6 cellular contexts compared by ENCODE assay signal in genomic region chr20:34807944-34808465, GRCh38. TPM values are rescaled to one million over a fixed set of nuclear protein-coding genes. Genes with fewer than 3 reads are reported as not detected.
DNase-seq lines count a peak whose midpoint lies in the region; ATAC-seq, FAIRE-seq and TF ChIP-seq lines count a peak whose summit lies in the region.
"Not testable (repeated sequence)": the region's sequence is repeated elsewhere in the genome, so short reads cannot be mapped to it uniquely, and the experiment has no call there.

No MANE protein-coding gene starts in this region.

- not testable (repeated sequence) for H2AFZ ChIP-seq in HepG2 (ENCODE audit: low read length)

- not testable (repeated sequence) for TF ChIP-seq RAD21 in HepG2 (CRISPR knock-in tag; IDR thresholded peaks at IDR 0.05)

- not testable (repeated sequence) for H3K9me3 ChIP-seq in HEK293 (ENCODE audit: control insufficient read depth, insufficient read depth, low read depth, low read length); adrenal gland (replicated peaks in 1 of 3); HepG2 (ENCODE audit: low read length); thyroid gland

- H3K4me2 ChIP-seq in HepG2 (ENCODE audit: low read depth, low read length): not testable (repeated sequence)

- CTCF ChIA-PET in HEK293 (lab: Yijun Ruan, JAX): interaction anchor here (0.7 kb wide), 1 partner anchor 44 kb away, joined by 4 read pairs; no protein-coding TSS in a partner anchor
- CTCF ChIA-PET in HepG2 (lab: Yijun Ruan, JAX; ENCODE audit: low intra/inter-chr PET ratio, low total read pairs): not testable (repeated sequence)

- DNase-seq in NCI-H2171 (lab: John Stamatoyannopoulos, UW) (peak; percentile 5), adrenal gland (peak in 4 of 7 donors; percentile 28 to 58 (median 50)), cerebellar cortex (ENCODE audit: low spot score) (peak; percentile 24), thyroid gland (peak; percentile 59 to 67)
- not testable (repeated sequence) for DNase-seq in HepG2 (ENCODE audit: low spot score)

- intact Hi-C loops in adrenal gland (cut with DNase I); HepG2 (cut with micrococcal nuclease; ENCODE audit: unreplicated experiment); thyroid gland (cut with DNase I): not testable (repeated sequence)

- peaks cover 69% of the 10 kb centered on the region for H3K79me2 ChIP-seq in HepG2 (ENCODE audit: insufficient read depth, low read length)

- H3K9ac ChIP-seq in HepG2 (ENCODE audit: insufficient read depth, low read depth, low read length): not testable (repeated sequence)

- FAIRE-seq in HepG2 (lab: Jason Lieb, UNC): not testable (repeated sequence)

- TF ChIP-seq CTCF in HEK293 (tag by site-specific recombination; IDR thresholded peaks at IDR 0.05); adrenal gland (IDR thresholded peaks at IDR 0.05); HepG2 (CRISPR knock-in tag; IDR thresholded peaks at IDR 0.05); thyroid gland (IDR thresholded peaks at IDR 0.05): not testable (repeated sequence)

- POLR2A ChIA-PET in HEK293 (lab: Yijun Ruan, JAX): not testable (repeated sequence)
- POLR2A ChIA-PET in HepG2 (lab: Yijun Ruan, JAX): interaction anchor here (1.4 kb wide), 1 partner anchor 16 kb away, joined by 3 read pairs; no protein-coding TSS in a partner anchor

- not testable (repeated sequence) for ATAC-seq in HepG2

- H3K27ac ChIP-seq in HEK293 (ENCODE audit: extremely low read depth, low read depth, low read length); adrenal gland; HepG2 (ENCODE audit: extremely low read length, insufficient read depth, low read length); thyroid gland: not testable (repeated sequence)

- not testable (repeated sequence) for H3K27me3 ChIP-seq in adrenal gland; HepG2 (ENCODE audit: control insufficient read depth in 1 of 2, insufficient read depth in 2 of 2, low read length in 2 of 2); thyroid gland

- H3K4me1 ChIP-seq in HEK293 (ENCODE audit: control insufficient read depth, insufficient read depth, low read length): peaks cover 11% of the 10 kb centered on the region; the same call in 1 of the 2 replicates
- peaks cover 0 to 19% of the 10 kb centered on the region in 2 donors for H3K4me1 ChIP-seq in adrenal gland (replicated peaks in 1 of 2)
- peaks cover 22% of the 10 kb centered on the region for H3K4me1 ChIP-seq in HepG2 (ENCODE audit: insufficient read depth, low read length)
- H3K4me1 ChIP-seq in thyroid gland: peaks cover 5 to 17% of the 10 kb centered on the region in 2 donors

- not testable (repeated sequence) for H3K36me3 ChIP-seq in HEK293 (ENCODE audit: control insufficient read depth in 2 of 2, insufficient read depth in 1 of 2, low read length in 2 of 2); adrenal gland (replicated peaks in 1 of 2); HepG2 (replicated peaks in 1 of 2; ENCODE audit: control insufficient read depth in 1 of 2, insufficient read depth in 2 of 2, low read length in 2 of 2); thyroid gland

- not testable (repeated sequence) for H4K20me1 ChIP-seq in HepG2 (ENCODE audit: insufficient read depth, low read length)

- TF ChIP-seq EP300 in HepG2 (IDR thresholded peaks at IDR 0.05; ENCODE audit: low read depth in 2 of 2, low read length in 2 of 2); HepG2 (CRISPR knock-in tag; IDR thresholded peaks at IDR 0.05; ENCODE audit: borderline replicate concordance): not testable (repeated sequence)

- not testable (repeated sequence) for BruUV-seq in HepG2 (replicated peaks; lab: Mats Ljungman, UMichigan)

- not testable (repeated sequence) for H3K4me3 ChIP-seq in HEK293 (ENCODE audit: low read depth, low read length); adrenal gland; HepG2 (replicated peaks in 1 of 3; ENCODE audit: insufficient read depth in 1 of 3, low read depth in 2 of 3, low read length in 3 of 3); thyroid gland (replicated peaks in 1 of 3)

- in situ Hi-C loops in HepG2 (cut with HindIII; ENCODE audit: extremely low pct_ligation_motif_present, low pct_unique_long_range_greater_than_20kb): not testable (repeated sequence)

- TF ChIP-seq POLR2A in adrenal gland (IDR thresholded peaks at IDR 0.05); HepG2 (IDR thresholded peaks at IDR 0.05; ENCODE audit: insufficient read depth in 1 of 2, low read depth in 2 of 2, low read length in 2 of 2); thyroid gland (IDR thresholded peaks at IDR 0.05): not testable (repeated sequence)

- 79 to 84% (median 82%) methylated on average over 7 to 8 of the region's 8 CpGs for WGBS in adrenal gland, 4 donors
- 95% methylated on average over 8 of the region's 8 CpGs for WGBS in HepG2 (ENCODE audit: low lambda C conversion rate)
- whole genome bisulfite sequencing in thyroid gland, 2 donors: 77 to 87% methylated on average over 8 of the region's 8 CpGs

TF ChIP-seq in HEK293, 187 proteins besides CTCF, POLR2A, EP300 and RAD21:
- TF ChIP-seq ZNF121 (tag by site-specific recombination; IDR thresholded peaks at IDR 0.05): peak; percentile 71

TF ChIP-seq in HepG2, 621 proteins besides CTCF, POLR2A, EP300 and RAD21:
- peak; percentile 8; the same call in 1 of the 2 replicates for TF ChIP-seq ZNF20 (CRISPR knock-in tag; IDR thresholded peaks at IDR 0.05)
- TF ChIP-seq ZNF121 (CRISPR knock-in tag; IDR thresholded peaks at IDR 0.05): peak; percentile 77; the same call in 1 of the 2 replicates

RNA-seq across cellular contexts. Expression of gene NCOA6, which starts 17.4 kb away (rescaled TPM):
- total RNA-seq in adrenal gland (10 to 100 TPM; 13.4 to 25.4 (median 19.6) TPM), HepG2 (2016; rRNA removed; fragmentation: Illumina TruSeq; extraction: Trizol) (11.2 and 27.2 TPM in 2 replicates), thyroid gland (10 to 100 TPM; 26.5 to 33.8 (median 32.3) TPM)
- polyA plus RNA-seq in adrenal gland (10 to 100 TPM; 31.8 to 58.2 (median 34.0) TPM), HepG2 (2011; rRNA removed) (28.6 and 29.3 TPM in 2 replicates)
- 10.4 and 11.1 TPM in 2 replicates for total RNA-seq in HepG2 (2016; cell fraction: cytosol; rRNA removed; fragmentation: Illumina TruSeq; extraction: Trizol; ENCODE audit: low read depth)
- 10.0 and 21.9 TPM in 2 replicates for total RNA-seq in HepG2 (2016; cell fraction: insoluble cytoplasmic fraction; rRNA removed; fragmentation: Illumina TruSeq; extraction: Trizol)
- 15.1 and 15.3 TPM in 2 replicates for total RNA-seq in HepG2 (2016; cell fraction: membrane; rRNA removed; fragmentation: Illumina TruSeq; extraction: Trizol)
- total RNA-seq in HepG2 (2016; cell fraction: nucleus; rRNA removed; fragmentation: Illumina TruSeq; extraction: Trizol): 16.1 and 18.2 TPM in 2 replicates
- polyA plus RNA-seq in HepG2 (2011; cell fraction: cytosol; rRNA removed): 19.8 and 22.7 TPM in 2 replicates
- 20.8 and 22.2 TPM in 2 replicates for polyA plus RNA-seq in HepG2 (2011; cell fraction: nucleus; rRNA removed)
- polyA plus RNA-seq in HepG2 (2012): 30.9 and 32.8 TPM in 2 replicates
- polyA plus RNA-seq in HepG2 (2016; cell fraction: cytosol; fragmentation: Illumina TruSeq; extraction: Trizol; ENCODE audit: low read depth): 2.3 and 3.5 TPM in 2 replicates
- polyA plus RNA-seq in HepG2 (2016; cell fraction: insoluble cytoplasmic fraction; fragmentation: Illumina TruSeq; extraction: Trizol; ENCODE audit: low read depth): 41.2 and 43.1 TPM in 2 replicates
- polyA plus RNA-seq in HepG2 (2016; cell fraction: membrane; fragmentation: Illumina TruSeq; extraction: Trizol; ENCODE audit: low read depth): 11.7 and 12.0 TPM in 2 replicates
- polyA plus RNA-seq in HepG2 (2016; cell fraction: nucleus; fragmentation: Illumina TruSeq; extraction: Trizol; ENCODE audit: insufficient read depth, low read depth): 38.3 and 46.0 TPM in 2 replicates
- polyA minus RNA-seq in HepG2 (2011; rRNA and poly(A)+ RNA removed; ENCODE audit: low replicate concordance): 27.6 and 32.8 TPM in 2 replicates
- polyA minus RNA-seq in HepG2 (2011; cell fraction: cytosol; rRNA and poly(A)+ RNA removed): 23.1 and 25.6 TPM in 2 replicates
- polyA minus RNA-seq in HepG2 (2011; cell fraction: nucleus; rRNA and poly(A)+ RNA removed): 31.0 and 33.2 TPM in 2 replicates
